1 cellular context compared by ENCODE assay signal in genomic region chr10:101042667-101043355, GRCh38.
TF ChIP-seq lines count a peak whose summit lies in the region.

No MANE protein-coding gene starts in this region.

TF ChIP-seq in A549, 52 proteins besides CTCF, POLR2A, EP300 and RAD21 (continued from another document):
- TF ChIP-seq REST (IDR thresholded peaks at IDR 0.05) (peak; percentile 92), USF2 (IDR thresholded peaks at IDR 0.05) (no peak), TP53 (CRISPR knock-in tag; IDR thresholded peaks at IDR 0.05) (no peak), CBX2 (IDR thresholded peaks at IDR 0.05; ENCODE audit: borderline replicate concordance, low read depth) (no peak), CHD2 (IDR thresholded peaks at IDR 0.05; ENCODE audit: low read length, partially characterized antibody) (peak; percentile 91), RCOR1 (IDR thresholded peaks at IDR 0.05; ENCODE audit: low read depth, low read length) (no peak), CEBPB (IDR thresholded peaks at IDR 0.05) (no peak), HES2 (IDR thresholded peaks at IDR 0.05) (no peak), HDAC2 (IDR thresholded peaks at IDR 0.05) (no peak), FOSB (CRISPR knock-in tag; IDR thresholded peaks at IDR 0.05) (no peak), RFX5 (IDR thresholded peaks at IDR 0.05) (no peak), TFCP2L1 (CRISPR knock-in tag; IDR thresholded peaks at IDR 0.05) (no peak), E2F6 (IDR thresholded peaks at IDR 0.05; ENCODE audit: borderline replicate concordance, low read depth) (peak; percentile 68; the same call in 1 of the 2 replicates), MAX (IDR thresholded peaks at IDR 0.05) (peak; percentile 61; the same call in 1 of the 2 replicates), ATOH8 (CRISPR knock-in tag; IDR thresholded peaks at IDR 0.05; ENCODE audit: low read depth) (no peak)
